1 cellular context compared by ENCODE assay signal in genomic region chr12:49707127-49707811, GRCh38.
TF ChIP-seq lines count a peak whose summit lies in the region.

TSS of gene FMNL3 (minus strand) at chr12:49707405. CDS start at chr12:49707180, 225 bp downstream.

TF ChIP-seq in HepG2, 621 proteins besides CTCF, POLR2A, EP300 and RAD21 (continued from another document and continues in another):
- no peak for TF ChIP-seq ZNF280D (CRISPR knock-in tag; IDR thresholded peaks at IDR 0.05)
- TF ChIP-seq HIC2 (CRISPR knock-in tag; IDR thresholded peaks at IDR 0.05; ENCODE audit: low read depth), result no peak
- TF ChIP-seq ZNF710 (CRISPR knock-in tag; IDR thresholded peaks at IDR 0.05; ENCODE audit: borderline replicate concordance), result no peak
- peak; percentile 92 for TF ChIP-seq ZNF580 (CRISPR knock-in tag; IDR thresholded peaks at IDR 0.05; ENCODE audit: borderline replicate concordance, low read depth)
- no peak for TF ChIP-seq RCOR2 (CRISPR knock-in tag; IDR thresholded peaks at IDR 0.05)
- TF ChIP-seq RARG (CRISPR knock-in tag; IDR thresholded peaks at IDR 0.05; ENCODE audit: low read depth), result no peak
- TF ChIP-seq RFX5 (IDR thresholded peaks at IDR 0.05; ENCODE audit: low read depth, low read length), result no peak
- peak; percentile 76 for TF ChIP-seq TFE3 (CRISPR knock-in tag; IDR thresholded peaks at IDR 0.05)
- no peak; the same call in 1 of the 2 replicates for TF ChIP-seq MAFG (CRISPR knock-in tag; IDR thresholded peaks at IDR 0.05)
- TF ChIP-seq CREBL2 (CRISPR knock-in tag; IDR thresholded peaks at IDR 0.05; ENCODE audit: borderline replicate concordance), result no peak
- no peak for TF ChIP-seq SYNCRIP (IDR thresholded peaks at IDR 0.05; ENCODE audit: insufficient read depth, low read depth, low read length)
- TF ChIP-seq NR2C2 (CRISPR knock-in tag; IDR thresholded peaks at IDR 0.05; ENCODE audit: borderline replicate concordance), result no peak
- peak; percentile 60; the same call in 1 of the 2 replicates for TF ChIP-seq JDP2 (CRISPR knock-in tag; IDR thresholded peaks at IDR 0.05; ENCODE audit: borderline replicate concordance)
- TF ChIP-seq ZNF558 (CRISPR knock-in tag; IDR thresholded peaks at IDR 0.05; ENCODE audit: borderline replicate concordance), result no peak; the same call in 1 of the 2 replicates
- peak; percentile 96 for TF ChIP-seq BORCS8-MEF2B (CRISPR knock-in tag; IDR thresholded peaks at IDR 0.05)
- peak; percentile 86; the same call in 1 of the 2 replicates for TF ChIP-seq ETV6 (CRISPR knock-in tag; conservative IDR thresholded peaks at IDR 0.05)
- no peak for TF ChIP-seq ZNF460 (CRISPR knock-in tag; IDR thresholded peaks at IDR 0.05; ENCODE audit: borderline replicate concordance)
- no peak for TF ChIP-seq THYN1 (CRISPR knock-in tag; IDR thresholded peaks at IDR 0.05; ENCODE audit: borderline replicate concordance, low read depth)
- peak; percentile 68 for TF ChIP-seq SAP130 (CRISPR knock-in tag; IDR thresholded peaks at IDR 0.05; ENCODE audit: low read depth)
- TF ChIP-seq SNAI1 (CRISPR knock-in tag; IDR thresholded peaks at IDR 0.05; ENCODE audit: borderline replicate concordance), result no peak
- no peak for TF ChIP-seq MNT (IDR thresholded peaks at IDR 0.05)
- TF ChIP-seq ZNF263 (CRISPR knock-in tag; IDR thresholded peaks at IDR 0.05), result peak; percentile 58
- TF ChIP-seq HINFP (CRISPR knock-in tag; IDR thresholded peaks at IDR 0.05; ENCODE audit: low read depth), result 0 out of 2 replicates have a peak, but pooled peaks have one; percentile 71
- TF ChIP-seq YEATS2 (CRISPR knock-in tag; IDR thresholded peaks at IDR 0.05; ENCODE audit: borderline replicate concordance), result peak; percentile 74; the same call in 1 of the 2 replicates
- no peak for TF ChIP-seq ZNF660 (CRISPR knock-in tag; IDR thresholded peaks at IDR 0.05; ENCODE audit: borderline replicate concordance, low read depth)
- TF ChIP-seq NCOA1 (CRISPR knock-in tag; IDR thresholded peaks at IDR 0.05), result no peak
- peak; percentile 47; the same call in 1 of the 2 replicates for TF ChIP-seq ZNF143 (CRISPR knock-in tag; IDR thresholded peaks at IDR 0.05)
- no peak for TF ChIP-seq RORA (CRISPR knock-in tag; IDR thresholded peaks at IDR 0.05)
- no peak for TF ChIP-seq DNMT3B (CRISPR knock-in tag; conservative IDR thresholded peaks at IDR 0.05)
- TF ChIP-seq ATF2 (CRISPR knock-in tag; IDR thresholded peaks at IDR 0.05), result peak; percentile 66; the same call in 1 of the 2 replicates
- TF ChIP-seq ZNF292 (CRISPR knock-in tag; IDR thresholded peaks at IDR 0.05; ENCODE audit: borderline replicate concordance, low read depth), result no peak
- no peak for TF ChIP-seq MATR3 (CRISPR knock-in tag; IDR thresholded peaks at IDR 0.05)
- no peak for TF ChIP-seq XBP1 (CRISPR knock-in tag; IDR thresholded peaks at IDR 0.05)
- TF ChIP-seq DRAP1 (CRISPR knock-in tag; IDR thresholded peaks at IDR 0.05), result peak; percentile 64; the same call in 1 of the 2 replicates
- no peak for TF ChIP-seq THAP8 (CRISPR knock-in tag; IDR thresholded peaks at IDR 0.05; ENCODE audit: borderline replicate concordance)
- 0 out of 2 replicates have a peak, but pooled peaks have one; percentile 52 for TF ChIP-seq ZNF713 (CRISPR knock-in tag; IDR thresholded peaks at IDR 0.05)
- TF ChIP-seq ZNF275 (CRISPR knock-in tag; IDR thresholded peaks at IDR 0.05; ENCODE audit: borderline replicate concordance), result no peak
- no peak for TF ChIP-seq HMG20B (CRISPR knock-in tag; conservative IDR thresholded peaks at IDR 0.05)
- TF ChIP-seq ZFYVE20 (CRISPR knock-in tag; IDR thresholded peaks at IDR 0.05; ENCODE audit: borderline replicate concordance, low read depth), result 0 out of 2 replicates have a peak, but pooled peaks have one; percentile 48
- 0 out of 2 replicates have a peak, but pooled peaks have one; percentile 67 for TF ChIP-seq ZNF232 (CRISPR knock-in tag; IDR thresholded peaks at IDR 0.05; ENCODE audit: borderline replicate concordance)
- no peak for TF ChIP-seq NR2F2 (IDR thresholded peaks at IDR 0.05; ENCODE audit: borderline replicate concordance, low read depth)
- TF ChIP-seq ZNF652 (CRISPR knock-in tag; IDR thresholded peaks at IDR 0.05; ENCODE audit: borderline replicate concordance, low read depth), result no peak
- no peak for TF ChIP-seq IKZF1 (IDR thresholded peaks at IDR 0.05)
- no peak for TF ChIP-seq MED8 (CRISPR knock-in tag; IDR thresholded peaks at IDR 0.05; ENCODE audit: insufficient replicate concordance)
